Comparison of ENCODE assay signal across 8 cellular contexts in the genomic region with DNA sequence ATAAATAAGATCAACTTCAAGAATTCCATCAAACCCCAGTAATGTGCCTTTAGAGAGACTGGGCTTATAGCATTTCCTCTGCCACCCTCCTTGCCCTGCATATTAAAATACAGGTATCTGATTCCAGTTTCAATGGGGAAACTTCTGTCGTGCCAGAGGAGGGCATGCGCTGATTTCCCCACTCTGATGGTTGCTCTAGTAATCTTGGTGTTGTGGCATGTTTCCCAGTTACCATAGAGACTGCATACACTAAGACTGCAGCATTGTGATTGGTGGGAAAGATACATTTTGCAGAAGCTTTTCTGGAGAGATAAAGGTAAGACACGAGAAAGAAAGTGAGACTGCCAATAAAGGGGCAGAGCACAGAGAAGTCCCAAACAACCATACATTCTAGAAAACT.
DNase-seq lines count a peak whose midpoint lies in the region; ATAC-seq, FAIRE-seq and TF ChIP-seq lines count a peak whose summit lies in the region.

No MANE protein-coding gene starts in this region.

- no peaks in the 10 kb centered on the region for H3K9me3 ChIP-seq in H9 (ENCODE audit: control insufficient read depth, low read depth, low read length)

- in situ Hi-C loops in G401 (cut with HindIII; ENCODE audit: low sequenced_read_pairs) (no loop called here), SK-MEL-5 (cut with HindIII; ENCODE audit: low pct_unique_long_range_greater_than_20kb, low sequenced_read_pairs) (no loop called here)

- peaks cover 8 to 12% of the 10 kb centered on the region in 2 experiments; a peak in 3 of 4 replicates for H3K4me1 Mint-ChIP-seq in H9

- peak overlapping the region; percentile 99 for H3T11ph ChIP-seq in H9 (ENCODE audit: low read length)

- H2BK12ac ChIP-seq in H9 (ENCODE audit: insufficient read length, low read depth, low read length) = no peak overlapping the region

- ATAC-seq in HG02642 (IDR thresholded peaks at IDR 0.05; ENCODE audit: poor library complexity, unreplicated experiment) = no peak

- no peaks in the 10 kb centered on the region for H3K23me2 ChIP-seq in H9 (ENCODE audit: insufficient read length, low read depth, low read length, poor library complexity, severe bottlenecking)

- H2AK5ac ChIP-seq in H9 (ENCODE audit: insufficient read length, low read length) = no peak overlapping the region

- no peaks in the 10 kb centered on the region for H3K36me3 Mint-ChIP-seq in H9 (ENCODE audit: insufficient read depth in 1 of 3, low read depth in 3 of 3)

- no peak overlapping the region for H3K27ac Mint-ChIP-seq in H9

- TF ChIP-seq CTCF in H9 (conservative IDR thresholded peaks at IDR 0.05) = no peak

- H3K4ac ChIP-seq in H9 (ENCODE audit: low read depth, low read length) = no peak overlapping the region; the same call in 1 of the 2 replicates

- no peak overlapping the region for H4K91ac ChIP-seq in H9 (ENCODE audit: insufficient read length, low read depth, low read length)

- peak overlapping the region; percentile 68 for H2AFZ ChIP-seq in H9 (ENCODE audit: low read length)

- no peaks in the 10 kb centered on the region for H4K20me1 ChIP-seq in H9 (ENCODE audit: control insufficient read depth, insufficient read depth, insufficient read length)

- H2BK15ac ChIP-seq in H9 (ENCODE audit: low read depth, low read length) = no peak overlapping the region

- no peak for TF ChIP-seq POLR2A in H54 (IDR thresholded peaks at IDR 0.05; ENCODE audit: low read depth, low read length)

- no peaks in the 10 kb centered on the region for H3K27me3 Mint-ChIP-seq in H9 (ENCODE audit: low read depth)

- H3K27me3 ChIP-seq in H9 (ENCODE audit: insufficient read depth, low read length) = no peaks in the 10 kb centered on the region

- H3K23ac ChIP-seq in H9 (ENCODE audit: insufficient read length, low read depth, low read length) = no peak overlapping the region

- H2BK20ac ChIP-seq in H9 (ENCODE audit: low read depth, low read length, poor library complexity, severe bottlenecking) = peak overlapping the region; percentile 75

- no peak overlapping the region for H3K27ac ChIP-seq in H9 (ENCODE audit: insufficient read length, low read depth, low read length)

- H3K14ac ChIP-seq in H9 (ENCODE audit: insufficient read depth, low read length) = peak overlapping the region; percentile 89; the same call in 1 of the 2 replicates

- no peaks in the 10 kb centered on the region for H3K79me1 ChIP-seq in H9 (ENCODE audit: insufficient read depth, low read depth, low read length, poor library complexity, severe bottlenecking)

- no peak overlapping the region for H4K8ac ChIP-seq in H9 (replicated peaks; ENCODE audit: insufficient read length, low read depth, low read length)

- DNase-seq in G401 (ENCODE audit: low spot score) = peak; percentile 55
- peak; percentile 51 for DNase-seq in H9
- peak; percentile 81 for DNase-seq in SK-MEL-5 (ENCODE audit: low read depth, low spot score)
- peak; percentile 56 for DNase-seq in iPS DF 19.7 (ENCODE audit: low read depth, low spot score)
- no peak for DNase-seq in hippocampal formation (lab: John Stamatoyannopoulos, UW)
- no peak for DNase-seq in H54 (ENCODE audit: insufficient read length, low spot score)
- no peak for DNase-seq in HuH-7 (ENCODE audit: low spot score)

- H3K4me3 Mint-ChIP-seq in H9 = no peak overlapping the region

- H3K18ac ChIP-seq in H9 (ENCODE audit: insufficient read length, low read depth, low read length) = peak overlapping the region; percentile 93

- H3K4me1 ChIP-seq in H9 (ENCODE audit: insufficient read depth, low read length) = no peaks in the 10 kb centered on the region; the same call in 1 of the 2 replicates

- no peaks in the 10 kb centered on the region for H3K79me2 ChIP-seq in H9 (ENCODE audit: insufficient read depth, low read length)

- H4K5ac ChIP-seq in H9 (ENCODE audit: insufficient read length, low read depth, low read length) = no peak overlapping the region

- H3K4me2 ChIP-seq in H9 (ENCODE audit: insufficient read depth, insufficient read length, low read length) = no peak overlapping the region

- peak overlapping the region; percentile 61 for H2BK120ac ChIP-seq in H9 (ENCODE audit: low read depth, low read length, poor library complexity, severe bottlenecking)

- no peak overlapping the region for H3K9ac ChIP-seq in H9 (ENCODE audit: extremely low read depth, insufficient read length, low read length)

- no peak overlapping the region for H2BK5ac ChIP-seq in H9 (ENCODE audit: insufficient read length, low read length)

- H3K56ac ChIP-seq in H9 (ENCODE audit: insufficient read length, low read depth, low read length) = no peak overlapping the region

- no peak for FAIRE-seq in H54 (lab: Jason Lieb, UNC)

- WGBS in H9 (ENCODE audit: extremely low coverage, insufficient read length, low lambda C conversion rate) = no CpG with 5 or more reads among the region's 3 CpGs

- no peaks in the 10 kb centered on the region for H3K9me3 Mint-ChIP-seq in H9

Comparison
In these comparisons a context has a peak if more than half of its experiments do, and no peak if none do; other contexts are left out.
1. DNase-seq: peak in G401 (single experiment), H9 (single experiment), SK-MEL-5 (single experiment) and iPS DF 19.7 (single experiment); none in hippocampal formation (0 of 2), H54 (single experiment) and HuH-7 (single experiment).